ENCODE assay signal across 18 cellular contexts in the genomic region with DNA sequence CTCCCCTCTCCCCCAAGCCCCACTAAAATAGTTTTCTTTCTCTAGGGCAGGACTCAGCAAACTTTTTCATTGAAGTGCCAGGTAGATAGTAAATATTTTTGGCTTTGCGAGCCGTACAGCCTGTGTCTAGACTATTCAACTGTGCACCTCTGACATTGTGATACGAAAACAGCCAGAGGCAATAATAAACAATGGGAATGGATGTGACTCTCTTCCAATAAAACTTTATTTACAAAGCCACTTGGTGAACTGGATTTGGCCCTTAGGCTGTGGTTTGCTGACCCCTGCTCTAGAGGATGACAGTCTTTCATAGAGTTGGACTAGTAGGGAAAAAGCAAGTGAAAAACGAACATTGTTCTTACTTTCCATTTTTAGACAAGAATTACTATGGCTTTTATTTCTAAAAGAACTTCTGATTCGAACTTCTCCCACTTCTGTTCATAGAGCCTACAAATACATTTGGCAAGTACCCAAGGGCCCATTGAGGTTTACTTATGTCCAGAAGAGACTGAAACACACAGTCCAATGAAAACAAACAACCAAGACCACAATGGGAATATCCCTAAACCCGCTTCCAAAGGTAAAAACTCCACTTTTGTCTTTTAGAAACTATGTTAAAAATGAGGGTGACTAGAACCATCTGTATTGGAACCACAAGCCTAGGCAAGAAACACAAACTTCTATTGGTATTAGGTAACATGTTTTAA.
"Had no signal": no experiment of that assay in that cellular context is flagged by ENCODE, and none has a peak within 500 bp of the region (broad histone marks: within the 10 kb centered on the region; RNA-seq: fewer than 3 reads in every experiment).

No MANE protein-coding gene starts in this region.

- DNase-seq: activated naive CD4-positive, alpha-beta T cell treated with Interleukin-2 at 50 U/mL for 16 hours; activated naive CD8-positive, alpha-beta T cell treated with anti-CD3 and anti-CD28 coated beads for 36 hours; activated T-cell treated with anti-CD3 and anti-CD28 coated beads, Interleukin-2, amount 50 U/mL, for 1 hour; caudate nucleus; dermis blood vessel endothelial cell; effector CD8-positive, alpha-beta T cell; gastrocnemius medialis; hippocampal formation; islet precursor cell; left colon; ovary; stimulated activated CD4-positive, alpha-beta T cell treated with anti-CD3 and anti-CD28 coated beads, Interleukin-12 subunit alpha, Interleukin-12 subunit beta, amount 100 ng/mL, for 4 hours; stimulated activated CD4-positive, alpha-beta T cell treated with anti-CD3 and anti-CD28 coated beads, Interleukin-4, amount 100 ng/mL, for 4 hours; stimulated activated naive CD8-positive, alpha-beta T cell treated with anti-CD3 and anti-CD28 coated beads, Interleukin-15, amount 100 ng/mL, for 72 hours; T-helper 9 cell; tibial artery had no signal

- ATAC-seq: gastrocnemius medialis; left colon; natural killer cell treated with Interleukin-12 subunit alpha and Interleukin-12 subunit beta and Interleukin-15 and Interleukin-18, amount 100 ng/mL, for 72 hours; stimulated activated naive CD8-positive, alpha-beta T cell treated with anti-CD3 and anti-CD28 coated beads, Interleukin-15, amount 100 ng/mL, for 72 hours had no signal

- H3K4me3 ChIP-seq: gastrocnemius medialis, ovary, prostate gland, tibial artery had no signal
